ENCODE assay signal across 10 cellular contexts in genomic region chr16:89696598-89697128, GRCh38. TPM values are rescaled to one million over a fixed set of nuclear protein-coding genes. Genes with fewer than 3 reads are reported as not detected.
DNase-seq lines count a peak whose midpoint lies in the region; ATAC-seq and TF ChIP-seq lines count a peak whose summit lies in the region.
"Had no signal": no experiment of that assay in that cellular context is flagged by ENCODE, and none has a peak within 500 bp of the region (broad histone marks: within the 10 kb centered on the region; RNA-seq: fewer than 3 reads in every experiment).

No MANE protein-coding gene starts in this region.

- TF ChIP-seq CTCF in activated CD8-positive, alpha-beta T cell treated with anti-CD3 and anti-CD28 coated beads for 36 hours (IDR thresholded peaks at IDR 0.05), result no peak

- H3K36me3 Mint-ChIP-seq in activated naive CD8-positive, alpha-beta T cell treated with anti-CD3 and anti-CD28 coated beads, Interleukin-2, amount 10 ng/mL, durations not matched to agents 7 days and 5 days, result peaks cover 6% of the 10 kb centered on the region
- H3K36me3 Mint-ChIP-seq in activated naive CD8-positive, alpha-beta T cell treated with anti-CD3 and anti-CD28 coated beads, Interleukin-2, amount 50 U/mL, for 24 hours (ENCODE audit: low read depth), result peaks cover 16% of the 10 kb centered on the region
- peaks cover 16% of the 10 kb centered on the region for H3K36me3 Mint-ChIP-seq in activated CD8-positive, alpha-beta T cell treated with anti-CD3 and anti-CD28 coated beads for 36 hours (ENCODE audit: low read depth)

- intact Hi-C loops in activated CD8-positive, alpha-beta T cell treated with anti-CD3 and anti-CD28 coated beads for 36 hours (cut with micrococcal nuclease), result no loop called here

- no peaks in the 10 kb centered on the region for H3K27me3 Mint-ChIP-seq in activated naive CD8-positive, alpha-beta T cell treated with anti-CD3 and anti-CD28 coated beads, Interleukin-2, amount 10 ng/mL, durations not matched to agents 7 days and 5 days
- no peaks in the 10 kb centered on the region for H3K27me3 Mint-ChIP-seq in activated naive CD8-positive, alpha-beta T cell treated with anti-CD3 and anti-CD28 coated beads, Interleukin-2, amount 50 U/mL, for 24 hours
- no peaks in the 10 kb centered on the region for H3K27me3 Mint-ChIP-seq in activated CD8-positive, alpha-beta T cell treated with anti-CD3 and anti-CD28 coated beads for 36 hours

- POLR2A ChIA-PET in activated naive CD8-positive, alpha-beta T cell treated with anti-CD3 and anti-CD28 coated beads, Interleukin-2, amount 10 ng/mL, durations not matched to agents 7 days and 5 days (lab: Charles Lee), result interaction anchor here (1.0 to 3.8 kb wide), 2 partner anchors 10 to 177 kb away, joined by 5 to 18 read pairs; partner anchors contain the start of genes CDK10 and TCF25
- POLR2A ChIA-PET in activated CD8-positive, alpha-beta T cell treated with anti-CD3 and anti-CD28 coated beads for 36 hours (lab: Charles Lee), result no interaction called here

- ATAC-seq in activated naive CD8-positive, alpha-beta T cell treated with anti-CD3 and anti-CD28 coated beads, Interleukin-2, amount 10 ng/mL, durations not matched to agents 7 days and 5 days (ENCODE audit: low read depth), result no peak
- ATAC-seq in activated naive CD8-positive, alpha-beta T cell treated with anti-CD3 and anti-CD28 coated beads, Interleukin-2, amount 50 U/mL, for 24 hours, result no peak
- ATAC-seq in activated CD8-positive, alpha-beta T cell treated with anti-CD3 and anti-CD28 coated beads for 36 hours, result no peak

- CTCF ChIA-PET in activated CD8-positive, alpha-beta T cell treated with anti-CD3 and anti-CD28 coated beads for 36 hours (lab: Charles Lee), result no interaction called here

- no peak overlapping the region for H3K27ac Mint-ChIP-seq in activated naive CD8-positive, alpha-beta T cell treated with anti-CD3 and anti-CD28 coated beads, Interleukin-2, amount 10 ng/mL, durations not matched to agents 7 days and 5 days
- H3K27ac Mint-ChIP-seq in activated naive CD8-positive, alpha-beta T cell treated with anti-CD3 and anti-CD28 coated beads, Interleukin-2, amount 50 U/mL, for 24 hours, result no peak overlapping the region
- no peak overlapping the region for H3K27ac Mint-ChIP-seq in activated CD8-positive, alpha-beta T cell treated with anti-CD3 and anti-CD28 coated beads for 36 hours

- peaks cover 10% of the 10 kb centered on the region for H3K4me1 Mint-ChIP-seq in activated naive CD8-positive, alpha-beta T cell treated with anti-CD3 and anti-CD28 coated beads, Interleukin-2, amount 10 ng/mL, durations not matched to agents 7 days and 5 days
- H3K4me1 Mint-ChIP-seq in activated naive CD8-positive, alpha-beta T cell treated with anti-CD3 and anti-CD28 coated beads, Interleukin-2, amount 50 U/mL, for 24 hours, result peaks cover 15% of the 10 kb centered on the region
- peaks cover 20% of the 10 kb centered on the region for H3K4me1 Mint-ChIP-seq in activated CD8-positive, alpha-beta T cell treated with anti-CD3 and anti-CD28 coated beads for 36 hours (ENCODE audit: low read depth)

- H3K4me3 Mint-ChIP-seq in activated naive CD8-positive, alpha-beta T cell treated with anti-CD3 and anti-CD28 coated beads, Interleukin-2, amount 10 ng/mL, durations not matched to agents 7 days and 5 days, result no peak overlapping the region
- H3K4me3 Mint-ChIP-seq in activated naive CD8-positive, alpha-beta T cell treated with anti-CD3 and anti-CD28 coated beads, Interleukin-2, amount 50 U/mL, for 24 hours, result no peak overlapping the region
- no peak overlapping the region for H3K4me3 Mint-ChIP-seq in activated CD8-positive, alpha-beta T cell treated with anti-CD3 and anti-CD28 coated beads for 36 hours

- H3K9me3 Mint-ChIP-seq in activated naive CD8-positive, alpha-beta T cell treated with anti-CD3 and anti-CD28 coated beads, Interleukin-2, amount 10 ng/mL, durations not matched to agents 7 days and 5 days, result no peaks in the 10 kb centered on the region
- no peaks in the 10 kb centered on the region for H3K9me3 Mint-ChIP-seq in activated naive CD8-positive, alpha-beta T cell treated with anti-CD3 and anti-CD28 coated beads, Interleukin-2, amount 50 U/mL, for 24 hours
- no peaks in the 10 kb centered on the region for H3K9me3 Mint-ChIP-seq in activated CD8-positive, alpha-beta T cell treated with anti-CD3 and anti-CD28 coated beads for 36 hours

- DNase-seq in activated naive CD8-positive, alpha-beta T cell treated with anti-CD3 and anti-CD28 coated beads, Interleukin-2, amount 10 ng/mL, durations not matched to agents 7 days and 5 days, result peak; percentile 61
- DNase-seq in activated naive CD8-positive, alpha-beta T cell treated with anti-CD3 and anti-CD28 coated beads, Interleukin-2, amount 50 U/mL, for 24 hours, result no peak
- peak; percentile 57 for DNase-seq in activated CD8-positive, alpha-beta T cell treated with anti-CD3 and anti-CD28 coated beads for 36 hours
- peak; percentile 23 for DNase-seq in stimulated activated CD8-positive, alpha-beta memory T cell treated with anti-CD3 and anti-CD28 coated beads, Interleukin-12 subunit alpha, Interleukin-12 subunit beta, amount 100 ng/mL, for 4 hours (ENCODE audit: low read depth)
- DNase-seq in amygdala (lab: John Stamatoyannopoulos, UW) (no peak), NOMO-1 treated with DMSO at 0.1 percent for 48 hours (lab: John Stamatoyannopoulos, UW; ENCODE audit: unreplicated experiment) (no peak)
- DNase-seq: activated T-cell treated with anti-CD3 and anti-CD28 coated beads for 4 hours, colonic mucosa, NCI-H510A, SW 1271 had no signal

RNA-seq across cellular contexts. Expression of gene SPATA2L, which starts 4.8 kb away (rescaled TPM):
- 1 to 10 TPM; 7.6 to 8.0 TPM for total RNA-seq in activated naive CD8-positive, alpha-beta T cell treated with anti-CD3 and anti-CD28 coated beads, Interleukin-2, amount 10 ng/mL, durations not matched to agents 7 days and 5 days
- total RNA-seq in activated CD8-positive, alpha-beta T cell treated with anti-CD3 and anti-CD28 coated beads for 36 hours, result 1 to 10 TPM; 2.6 to 3.3 TPM

RNA-seq across cellular contexts. Expression of gene CDK10, which starts 10.2 kb away (rescaled TPM):
- total RNA-seq in activated naive CD8-positive, alpha-beta T cell treated with anti-CD3 and anti-CD28 coated beads, Interleukin-2, amount 10 ng/mL, durations not matched to agents 7 days and 5 days, result 100 to 1,000 TPM; 103 to 104 TPM
- total RNA-seq in activated CD8-positive, alpha-beta T cell treated with anti-CD3 and anti-CD28 coated beads for 36 hours, result 10 to 100 TPM; 85.8 to 98.6 TPM

RNA-seq across cellular contexts. Expression of gene VPS9D1, which starts 24.0 kb away (rescaled TPM):
- total RNA-seq in activated naive CD8-positive, alpha-beta T cell treated with anti-CD3 and anti-CD28 coated beads, Interleukin-2, amount 10 ng/mL, durations not matched to agents 7 days and 5 days, result 10 to 100 TPM; 10.3 to 12.8 TPM
- total RNA-seq in activated CD8-positive, alpha-beta T cell treated with anti-CD3 and anti-CD28 coated beads for 36 hours, result 1 to 10 TPM; 1.5 to 1.6 TPM

RNA-seq across cellular contexts. Expression of gene ZNF276, which starts 24.7 kb away (rescaled TPM):
- total RNA-seq in activated naive CD8-positive, alpha-beta T cell treated with anti-CD3 and anti-CD28 coated beads, Interleukin-2, amount 10 ng/mL, durations not matched to agents 7 days and 5 days, result 100 to 1,000 TPM in 1 of 2 experiments, 10 to 100 TPM in 1; 98.0 to 107 TPM
- total RNA-seq in activated CD8-positive, alpha-beta T cell treated with anti-CD3 and anti-CD28 coated beads for 36 hours, result 10 to 100 TPM; 24.6 to 27.9 TPM

RNA-seq across cellular contexts. Expression of gene SPATA33, which starts 39.0 kb away (rescaled TPM):
- total RNA-seq in activated naive CD8-positive, alpha-beta T cell treated with anti-CD3 and anti-CD28 coated beads, Interleukin-2, amount 10 ng/mL, durations not matched to agents 7 days and 5 days, result 10 to 100 TPM in 1 of 2 experiments, 1 to 10 TPM in 1; 9.8 to 11.6 TPM
- total RNA-seq in activated CD8-positive, alpha-beta T cell treated with anti-CD3 and anti-CD28 coated beads for 36 hours, result 1 to 10 TPM; 6.3 to 7.1 TPM

Comparison
In these comparisons a context has a peak if more than half of its experiments do, and no peak if none do; other contexts are left out.
1. DNase-seq: peak in activated naive CD8-positive, alpha-beta T cell treated with anti-CD3 and anti-CD28 coated beads, Interleukin-2, amount 10 ng/mL, durations not matched to agents 7 days and 5 days (single experiment), activated CD8-positive, alpha-beta T cell treated with anti-CD3 and anti-CD28 coated beads for 36 hours (single experiment) and stimulated activated CD8-positive, alpha-beta memory T cell treated with anti-CD3 and anti-CD28 coated beads, Interleukin-12 subunit alpha, Interleukin-12 subunit beta, amount 100 ng/mL, for 4 hours (single experiment); none in activated naive CD8-positive, alpha-beta T cell treated with anti-CD3 and anti-CD28 coated beads, Interleukin-2, amount 50 U/mL, for 24 hours (single experiment), amygdala (0 of 56) and NOMO-1 treated with DMSO at 0.1 percent for 48 hours (single experiment).
2. RNA of gene VPS9D1, which starts 24.0 kb away (total RNA-seq): 10.3 to 12.8 TPM in activated naive CD8-positive, alpha-beta T cell treated with anti-CD3 and anti-CD28 coated beads, Interleukin-2, amount 10 ng/mL, durations not matched to agents 7 days and 5 days; 1.5 to 1.6 TPM in activated CD8-positive, alpha-beta T cell treated with anti-CD3 and anti-CD28 coated beads for 36 hours; every median in the first group is over 4 times any median in the second.